ENCODE assay signal across 1 cellular context in genomic region chr6:106128981-106129761, GRCh38.
TF ChIP-seq lines count a peak whose summit lies in the region.

No MANE protein-coding gene starts in this region.

TF ChIP-seq in HCT116, 20 proteins besides CTCF, POLR2A, EP300 and RAD21 (continued from another document):
- TF ChIP-seq SP1 (IDR thresholded peaks at IDR 0.05; ENCODE audit: low read depth) (no peak), CBX3 (IDR thresholded peaks at IDR 0.05; ENCODE audit: low read depth) (no peak), POLR2AphosphoS5 (IDR thresholded peaks at IDR 0.05; ENCODE audit: low read depth, low read length) (no peak), ZBTB33 (IDR thresholded peaks at IDR 0.05; ENCODE audit: extremely low read depth, insufficient replicate concordance, low read length) (no peak), SRF (IDR thresholded peaks at IDR 0.05; ENCODE audit: low read depth) (no peak), TCF7L2 (IDR thresholded peaks at IDR 0.05; ENCODE audit: borderline replicate concordance, extremely low read depth, insufficient read depth, insufficient read length) (no peak), REST (IDR thresholded peaks at IDR 0.05; ENCODE audit: low read depth) (no peak)
